Comparison of ENCODE assay signal across 2 cellular contexts in genomic region chr4:54243541-54243940, GRCh38. TPM values are rescaled to one million over a fixed set of nuclear protein-coding genes. Genes with fewer than 3 reads are reported as not detected.
"Had no signal": no experiment of that assay in that cellular context is flagged by ENCODE, and none has a peak within 500 bp of the region (broad histone marks: within the 10 kb centered on the region; RNA-seq: fewer than 3 reads in every experiment).

No MANE protein-coding gene starts in this region.

RNA-seq across cellular contexts. Expression of gene PDGFRA, which starts 14.4 kb away (rescaled TPM):
- polyA plus RNA-seq: immature natural killer cell; naive thymus-derived CD4-positive, alpha-beta T cell had no signal
